ENCODE assay signal across 1 cellular context in genomic region chr10:50506861-50507573, GRCh38.
TF ChIP-seq lines count a peak whose summit lies in the region.

No MANE protein-coding gene starts in this region.

TF ChIP-seq in GM12878, 131 proteins besides CTCF, POLR2A, EP300 and RAD21 (continued from another document):
- TF ChIP-seq EZH2 (IDR thresholded peaks at IDR 0.05; ENCODE audit: borderline replicate concordance, control insufficient read depth, low read depth, low read length) = no peak
- TF ChIP-seq JUND (IDR thresholded peaks at IDR 0.05; ENCODE audit: low read depth, low read length) = no peak
- no peak for TF ChIP-seq MLLT1 (IDR thresholded peaks at IDR 0.05)
- TF ChIP-seq USF2 (IDR thresholded peaks at IDR 0.05; ENCODE audit: borderline replicate concordance, low read depth, low read length) = no peak
- TF ChIP-seq IRF5 (IDR thresholded peaks at IDR 0.05; ENCODE audit: borderline replicate concordance) = no peak
- TF ChIP-seq ZBTB11 (CRISPR knock-in tag; IDR thresholded peaks at IDR 0.05) = no peak
- no peak for TF ChIP-seq ZNF622 (IDR thresholded peaks at IDR 0.05)
- no peak for TF ChIP-seq MAX (IDR thresholded peaks at IDR 0.05; ENCODE audit: low read depth, low read length)
